ENCODE assay signal across 32 cellular contexts in the genomic region with DNA sequence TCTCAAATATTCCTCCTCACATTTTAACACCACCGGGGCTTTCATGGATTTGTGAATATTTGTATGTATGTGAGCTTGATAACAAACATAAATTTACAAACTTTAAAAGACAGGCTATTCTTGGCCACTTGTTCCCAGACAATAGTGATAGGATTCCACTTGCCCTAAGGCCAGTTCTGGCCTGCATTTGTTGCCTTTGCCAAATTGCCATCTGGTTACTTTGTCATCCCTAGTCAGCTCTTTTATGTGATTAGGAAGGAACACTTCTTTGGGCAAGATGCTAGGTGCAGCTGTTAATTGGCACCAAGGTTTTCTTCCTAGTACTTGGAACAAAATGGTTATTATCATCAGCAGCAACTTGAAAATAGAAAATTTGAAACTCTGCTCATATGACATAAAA.
"Had no signal": no experiment of that assay in that cellular context is flagged by ENCODE, and none has a peak within 500 bp of the region (broad histone marks: within the 10 kb centered on the region; RNA-seq: fewer than 3 reads in every experiment).

No MANE protein-coding gene starts in this region.

- DNase-seq: activated CD4-positive, alpha-beta T cell treated with anti-CD3 and anti-CD28 coated beads for 36 hours; activated CD4-positive, CD25-positive, alpha-beta regulatory T cell; activated CD8-positive, alpha-beta memory T cell treated with anti-CD3 and anti-CD28 coated beads, Interleukin-2, amount 10 ng/mL, durations not matched to agents 7 days and 5 days; activated CD8-positive, alpha-beta T cell treated with anti-CD3 and anti-CD28 coated beads, Interleukin-2, amount 10 ng/mL, durations not matched to agents 7 days and 5 days; activated T-cell treated with anti-CD3 and anti-CD28 coated beads, Interleukin-2, amount 50 U/mL, for 48 hours; aorta; body of pancreas; cortex of kidney; effector memory CD8-positive, alpha-beta T cell; heart left ventricle; hypothalamus; immature natural killer cell; kidney; left colon; naive thymus-derived CD8-positive, alpha-beta T cell; nucleus accumbens; pancreas; psoas muscle; stimulated activated CD4-positive, alpha-beta T cell treated with anti-CD3 and anti-CD28 coated beads, Interleukin-1b, Interleukin-23, amount 100 ng/mL, for 48 hours; stimulated activated CD4-positive, alpha-beta T cell treated with anti-CD3 and anti-CD28 coated beads, Interleukin-4, amount 100 ng/mL, for 4 hours; stimulated activated CD8-positive, alpha-beta memory T cell treated with anti-CD3 and anti-CD28 coated beads, Interleukin-4, amount 100 ng/mL, for 48 hours; stimulated activated naive CD8-positive, alpha-beta T cell treated with anti-CD3 and anti-CD28 coated beads, Interleukin-15, amount 100 ng/mL, for 72 hours; substantia nigra; upper lobe of left lung had no signal

- H3K27me3 Mint-ChIP-seq: activated CD4-positive, alpha-beta T cell treated with anti-CD3 and anti-CD28 coated beads for 36 hours; activated CD8-positive, alpha-beta memory T cell treated with anti-CD3 and anti-CD28 coated beads, Interleukin-2, amount 10 ng/mL, durations not matched to agents 7 days and 5 days; activated naive CD8-positive, alpha-beta T cell; effector memory CD8-positive, alpha-beta T cell; memory B cell; naive thymus-derived CD8-positive, alpha-beta T cell; stimulated activated memory B cell treated with anti-CD40 and anti-IgM and Interleukin-4, amounts not matched to agents 10 μg/mL and 1 μg/mL and 100 μg/mL, for 72 hours; stimulated activated naive CD8-positive, alpha-beta T cell treated with anti-CD3 and anti-CD28 coated beads, Interleukin-15, amount 100 ng/mL, for 72 hours had no signal

- H3K4me2 ChIP-seq: smooth muscle cell had no signal

- H3K4me3 Mint-ChIP-seq: activated CD4-positive, alpha-beta T cell treated with anti-CD3 and anti-CD28 coated beads for 36 hours; activated CD8-positive, alpha-beta memory T cell treated with anti-CD3 and anti-CD28 coated beads, Interleukin-2, amount 10 ng/mL, durations not matched to agents 7 days and 5 days; activated CD8-positive, alpha-beta T cell treated with anti-CD3 and anti-CD28 coated beads, Interleukin-2, amount 10 ng/mL, durations not matched to agents 7 days and 5 days; activated naive CD8-positive, alpha-beta T cell; effector memory CD8-positive, alpha-beta T cell; immature natural killer cell; memory B cell; naive thymus-derived CD8-positive, alpha-beta T cell; neural crest cell; stimulated activated memory B cell treated with anti-CD40 and anti-IgM and Interleukin-4, amounts not matched to agents 10 μg/mL and 1 μg/mL and 100 μg/mL, for 72 hours; stimulated activated naive CD8-positive, alpha-beta T cell treated with anti-CD3 and anti-CD28 coated beads, Interleukin-15, amount 100 ng/mL, for 72 hours had no signal

- H3K9me3 ChIP-seq: body of pancreas, gastroesophageal sphincter, heart left ventricle, pancreas, psoas muscle, upper lobe of left lung had no signal

- H3K4me1 Mint-ChIP-seq: activated CD4-positive, alpha-beta T cell treated with anti-CD3 and anti-CD28 coated beads for 36 hours; activated CD8-positive, alpha-beta memory T cell treated with anti-CD3 and anti-CD28 coated beads, Interleukin-2, amount 10 ng/mL, durations not matched to agents 7 days and 5 days; immature natural killer cell; naive thymus-derived CD8-positive, alpha-beta T cell; stimulated activated naive CD8-positive, alpha-beta T cell treated with anti-CD3 and anti-CD28 coated beads, Interleukin-15, amount 100 ng/mL, for 72 hours had no signal

- H3K4me3 ChIP-seq: body of pancreas, cardiac muscle cell, gastroesophageal sphincter, heart left ventricle, pancreas, psoas muscle, smooth muscle cell, upper lobe of left lung had no signal

- H3K9me3 Mint-ChIP-seq: activated T-helper 2 cell treated with anti-CD3 and anti-CD28 coated beads, Interferon-gamma antibody, Interleukin-2, Interleukin-4, amounts not matched to agents 10 μg/mL and 5 μg/mL and 100 μg/mL, durations not matched to agents 14 hours and 24 hours and 36 hours; memory B cell; naive thymus-derived CD8-positive, alpha-beta T cell; stimulated activated memory B cell treated with anti-CD40 and anti-IgM and Interleukin-4, amounts not matched to agents 10 μg/mL and 1 μg/mL and 100 μg/mL, for 72 hours; stimulated activated naive CD8-positive, alpha-beta T cell treated with anti-CD3 and anti-CD28 coated beads, Interleukin-15, amount 100 ng/mL, for 72 hours had no signal

- H3K36me3 ChIP-seq: cardiac muscle cell, gastroesophageal sphincter, heart left ventricle, pancreas, upper lobe of left lung had no signal

- H3K27ac Mint-ChIP-seq: activated CD4-positive, alpha-beta T cell treated with anti-CD3 and anti-CD28 coated beads for 36 hours; activated CD8-positive, alpha-beta memory T cell treated with anti-CD3 and anti-CD28 coated beads, Interleukin-2, amount 10 ng/mL, durations not matched to agents 7 days and 5 days; activated CD8-positive, alpha-beta T cell treated with anti-CD3 and anti-CD28 coated beads, Interleukin-2, amount 10 ng/mL, durations not matched to agents 7 days and 5 days; activated naive CD8-positive, alpha-beta T cell; activated T-helper 2 cell treated with anti-CD3 and anti-CD28 coated beads, Interferon-gamma antibody, Interleukin-2, Interleukin-4, amounts not matched to agents 10 μg/mL and 5 μg/mL and 100 μg/mL, durations not matched to agents 14 hours and 24 hours and 36 hours; effector memory CD8-positive, alpha-beta T cell; immature natural killer cell; memory B cell; naive thymus-derived CD8-positive, alpha-beta T cell; stimulated activated memory B cell treated with anti-CD40 and anti-IgM and Interleukin-4, amounts not matched to agents 10 μg/mL and 1 μg/mL and 100 μg/mL, for 72 hours; stimulated activated naive CD8-positive, alpha-beta T cell treated with anti-CD3 and anti-CD28 coated beads, Interleukin-15, amount 100 ng/mL, for 72 hours had no signal

- H3K4me1 ChIP-seq: body of pancreas, gastroesophageal sphincter, psoas muscle, upper lobe of left lung had no signal

- H3K36me3 Mint-ChIP-seq: activated CD8-positive, alpha-beta memory T cell treated with anti-CD3 and anti-CD28 coated beads, Interleukin-2, amount 10 ng/mL, durations not matched to agents 7 days and 5 days; activated naive CD8-positive, alpha-beta T cell; immature natural killer cell; naive thymus-derived CD8-positive, alpha-beta T cell; stimulated activated memory B cell treated with anti-CD40 and anti-IgM and Interleukin-4, amounts not matched to agents 10 μg/mL and 1 μg/mL and 100 μg/mL, for 72 hours had no signal

- H3K27ac ChIP-seq: body of pancreas, cardiac muscle cell, gastroesophageal sphincter, pancreas, psoas muscle, upper lobe of left lung had no signal

- H3K27me3 ChIP-seq: body of pancreas, cardiac muscle cell, gastroesophageal sphincter, heart left ventricle, pancreas, upper lobe of left lung had no signal
